12 cellular contexts compared by ENCODE assay signal in genomic region chr19:53057904-53058579, GRCh38. TPM values are rescaled to one million over a fixed set of nuclear protein-coding genes. Genes with fewer than 3 reads are reported as not detected.
DNase-seq lines count a peak whose midpoint lies in the region; ATAC-seq and TF ChIP-seq lines count a peak whose summit lies in the region.
"Had no signal": no experiment of that assay in that cellular context is flagged by ENCODE, and none has a peak within 500 bp of the region (broad histone marks: within the 10 kb centered on the region; RNA-seq: fewer than 3 reads in every experiment).

No MANE protein-coding gene starts in this region.

- H3K9ac ChIP-seq in IMR-90 (ENCODE audit: low read depth, low read length), result no peak overlapping the region
- peak overlapping the region; percentile 32 for H3K9ac ChIP-seq in mesenchymal stem cell (ENCODE audit: low read length)

- no peak overlapping the region for H4K91ac ChIP-seq in IMR-90 (ENCODE audit: insufficient read depth, low read depth, low read length)
- H4K91ac ChIP-seq in mesenchymal stem cell (ENCODE audit: low read length), result no peak overlapping the region

- no peak overlapping the region for H4K5ac ChIP-seq in IMR-90 (ENCODE audit: low read depth, low read length)

- H3K9me1 ChIP-seq in IMR-90 (ENCODE audit: insufficient read depth, low read length), result no peaks in the 10 kb centered on the region

- H2BK12ac ChIP-seq in mesenchymal stem cell (ENCODE audit: low read length in 2 of 2), result no peak overlapping the region

- H3K4me2 ChIP-seq in IMR-90 (ENCODE audit: low read depth, low read length) (peak overlapping the region; percentile 91), mesenchymal stem cell (ENCODE audit: low read length, poor library complexity, severe bottlenecking) (no peak overlapping the region)

- H3K79me1 ChIP-seq in IMR-90 (ENCODE audit: low read depth in 1 of 2, low read length in 2 of 2), result 0 out of 4 replicates have a peak, but pooled peaks cover 0 to 3% of the 10 kb centered on the region in 2 experiments
- H3K79me1 ChIP-seq in mesenchymal stem cell (replicated peaks; ENCODE audit: low read length, poor library complexity, severe bottlenecking), result no peaks in the 10 kb centered on the region

- H3K27me3 ChIP-seq in IMR-90 (ENCODE audit: control insufficient read depth, insufficient read depth, low read length) (no peaks in the 10 kb centered on the region), mesenchymal stem cell (ENCODE audit: control insufficient read depth in 1 of 2, insufficient read depth in 1 of 2, low read length in 2 of 2) (no peaks in the 10 kb centered on the region), ascending aorta (no peaks in the 10 kb centered on the region)
- H3K27me3 ChIP-seq: colonic mucosa had no signal

- TF ChIP-seq POLR2A in IMR-90 (IDR thresholded peaks at IDR 0.05; ENCODE audit: low read depth, low read length), result no peak

- no peak overlapping the region for H3K56ac ChIP-seq in IMR-90 (ENCODE audit: extremely low read depth, insufficient read depth, low read length)

- H4K20me1 ChIP-seq in IMR-90 (ENCODE audit: insufficient read depth, low read length), result no peaks in the 10 kb centered on the region

- H2BK15ac ChIP-seq in IMR-90 (ENCODE audit: low read depth, low read length), result no peak overlapping the region
- no peak overlapping the region for H2BK15ac ChIP-seq in mesenchymal stem cell (ENCODE audit: low read depth, poor library complexity, severe bottlenecking)

- H3K23ac ChIP-seq in IMR-90 (ENCODE audit: low read depth, low read length) (no peak overlapping the region), mesenchymal stem cell (ENCODE audit: low read length in 2 of 2) (no peak overlapping the region)

- dilution Hi-C loops in IMR-90 (cut with HindIII; ENCODE audit: low sequenced_read_pairs, unreplicated experiment), result no loop called here

- no peak overlapping the region for H2BK5ac ChIP-seq in IMR-90 (ENCODE audit: low read depth, low read length, poor library complexity, severe bottlenecking)
- H2BK5ac ChIP-seq in mesenchymal stem cell (ENCODE audit: low read depth, low read length, poor library complexity, severe bottlenecking), result no peak overlapping the region

- peak overlapping the region; percentile 48 for H3K4me3 ChIP-seq in IMR-90 (ENCODE audit: insufficient read depth, low read depth, low read length)
- H3K4me3 ChIP-seq in mesenchymal stem cell (ENCODE audit: insufficient read depth in 1 of 2, low read depth in 1 of 2, low read length in 2 of 2), result peak overlapping the region in 1 of 2 experiments; percentile 58
- H3K4me3 ChIP-seq in ascending aorta, result no peak overlapping the region
- H3K4me3 ChIP-seq: colonic mucosa had no signal

- no peak for TF ChIP-seq RAD21 in IMR-90 (IDR thresholded peaks at IDR 0.05; ENCODE audit: low read length)

- H3K4me1 ChIP-seq in IMR-90 (ENCODE audit: control insufficient read depth, insufficient read depth, low read length) (peaks cover 3% of the 10 kb centered on the region; the same call in 1 of the 2 replicates), mesenchymal stem cell (ENCODE audit: control insufficient read depth, insufficient read depth, low read depth, low read length) (peaks cover 3% of the 10 kb centered on the region), ascending aorta (no peaks in the 10 kb centered on the region)
- H3K4me1 ChIP-seq: colonic mucosa had no signal

- intact Hi-C loops in IMR-90 (cut with micrococcal nuclease), result no loop called here
- intact Hi-C loops in ascending aorta (cut with DNase I), result no loop called here

- H4K8ac ChIP-seq in IMR-90 (ENCODE audit: low read depth in 2 of 2, low read length in 2 of 2) (no peak overlapping the region), mesenchymal stem cell (ENCODE audit: low read length) (no peak overlapping the region)

- H3K4ac ChIP-seq in IMR-90 (ENCODE audit: low read depth, low read length) (no peak overlapping the region), mesenchymal stem cell (ENCODE audit: low read depth in 1 of 2, low read length in 2 of 2) (no peak overlapping the region)

- H2BK120ac ChIP-seq in IMR-90 (ENCODE audit: low read depth, low read length), result no peak overlapping the region
- H2BK120ac ChIP-seq in mesenchymal stem cell (ENCODE audit: low read depth, low read length), result no peak overlapping the region

- CTCF ChIA-PET in IMR-90 (lab: Yijun Ruan, JAX), result no interaction called here

- DNase-seq in AG20443 (ENCODE audit: low spot score) (peak; percentile 30), IMR-90 (no peak), dermis blood vessel endothelial cell (peak; percentile 12), mesenchymal stem cell (no peak), NK-92 (lab: John Stamatoyannopoulos, UW; ENCODE audit: unreplicated experiment) (no peak), AML-193 (lab: John Stamatoyannopoulos, UW) (no peak), ascending aorta (ENCODE audit: low spot score in 2 of 2) (no peak)
- DNase-seq: colonic mucosa, Kasumi-1, stomach had no signal

- H3K27ac ChIP-seq in IMR-90 (ENCODE audit: insufficient read depth, low read length) (no peak overlapping the region), mesenchymal stem cell (ENCODE audit: low read length, poor library complexity, severe bottlenecking) (no peak overlapping the region), ascending aorta (no peak overlapping the region)
- H3K27ac ChIP-seq: colonic mucosa, neutrophil, stomach had no signal

- 0% methylated on average over 10 of the region's 59 CpGs; no CpG with 5 or more reads in 1 of the 2 experiments for WGBS in IMR-90 (ENCODE audit: extremely low coverage in 2 of 2, insufficient read length in 1 of 2), 2 experiments
- WGBS in mesenchymal stem cell, result 25% methylated on average over 57 of the region's 59 CpGs

- no peak overlapping the region for H3K18ac ChIP-seq in IMR-90 (ENCODE audit: low read depth, low read length)
- no peak overlapping the region for H3K18ac ChIP-seq in mesenchymal stem cell (ENCODE audit: low read depth in 1 of 2, low read length in 2 of 2)

- H3K36me3 ChIP-seq in IMR-90 (ENCODE audit: control insufficient read depth, insufficient read depth, low read length) (no peaks in the 10 kb centered on the region), mesenchymal stem cell (ENCODE audit: control insufficient read depth in 1 of 2, insufficient read depth in 2 of 2, low read depth in 1 of 2, low read length in 2 of 2) (no peaks in the 10 kb centered on the region), ascending aorta (peaks cover 0 to 2% of the 10 kb centered on the region in 2 donors)
- H3K36me3 ChIP-seq: colonic mucosa, neutrophil, stomach had no signal

- H2AK5ac ChIP-seq in IMR-90 (ENCODE audit: low read depth, low read length) (no peak overlapping the region), mesenchymal stem cell (ENCODE audit: low read length, severe bottlenecking) (no peak overlapping the region)

- H3K9me3 ChIP-seq in IMR-90 (ENCODE audit: control insufficient read depth, insufficient read depth, low read length), result peaks cover 27% of the 10 kb centered on the region
- peaks cover 31% of the 10 kb centered on the region for H3K9me3 ChIP-seq in mesenchymal stem cell (ENCODE audit: control insufficient read depth, low read length)
- H3K9me3 ChIP-seq in ascending aorta, result peaks cover 43 to 85% of the 10 kb centered on the region in 2 donors
- H3K9me3 ChIP-seq: colonic mucosa had no signal

- H2AFZ ChIP-seq in IMR-90 (replicated peaks; ENCODE audit: low read length, poor library complexity) (peak overlapping the region; percentile 83), mesenchymal stem cell (ENCODE audit: low read depth, low read length) (no peak overlapping the region)

- in situ Hi-C loops in IMR-90 (cut with MboI; ENCODE audit: low sequenced_read_pairs), result no loop called here

- no peak overlapping the region for H3K14ac ChIP-seq in IMR-90 (replicated peaks; ENCODE audit: low read depth, low read length)
- H3K14ac ChIP-seq in mesenchymal stem cell (ENCODE audit: low read length in 2 of 2), result no peak overlapping the region

- peak; percentile 63 for ATAC-seq in IMR-90 (ENCODE audit: low read depth)
- ATAC-seq in GM19035 (IDR thresholded peaks at IDR 0.05; ENCODE audit: unreplicated experiment), result no peak

- no peak for TF ChIP-seq CTCF in IMR-90 (conservative IDR thresholded peaks at IDR 0.05; ENCODE audit: low read depth, low read length)
- no peak for TF ChIP-seq CTCF in ascending aorta (IDR thresholded peaks at IDR 0.05)

- POLR2A ChIA-PET in IMR-90 (lab: Charles Lee; ENCODE audit: unreplicated experiment), result no interaction called here

- no TSS peak for BruUV-seq in IMR-90 (replicated peaks; lab: Mats Ljungman, UMichigan)

- H2AK9ac ChIP-seq in IMR-90 (replicated peaks; ENCODE audit: low read depth, low read length, poor library complexity), result no peak overlapping the region

- H2BK20ac ChIP-seq in IMR-90 (ENCODE audit: low read depth, low read length), result no peak overlapping the region

TF ChIP-seq in IMR-90, 13 proteins besides CTCF, POLR2A, EP300 and RAD21 (continues in another document):
- TF ChIP-seq MXI1 (IDR thresholded peaks at IDR 0.05; ENCODE audit: borderline replicate concordance, low read depth, low read length), result peak; percentile 8; the same call in 1 of the 2 replicates

RNA-seq across cellular contexts. Expression of gene ERVV-2, which starts 13.5 kb away (rescaled TPM):
- total RNA-seq in IMR-90 (2012; rRNA removed), result not detected in 2 replicates
- polyA plus RNA-seq in IMR-90 (2012; rRNA removed), result not detected in 2 replicates
- not detected in 2 replicates for polyA plus RNA-seq in IMR-90 (2012; cell fraction: cytosol; rRNA removed)
- not detected in 2 replicates for polyA plus RNA-seq in IMR-90 (2012; cell fraction: nucleus; rRNA removed; ENCODE audit: low replicate concordance)
- total RNA-seq in dermis blood vessel endothelial cell, result not detected in 2 replicates
- not detected for polyA plus RNA-seq in mesenchymal stem cell (2013, experiment 1 of 2)
- polyA plus RNA-seq in mesenchymal stem cell (2013, experiment 2 of 2), result not detected
- not detected for total RNA-seq in ascending aorta
- total RNA-seq: colonic mucosa, stomach had no signal
- polyA plus RNA-seq: stomach had no signal

RNA-seq across cellular contexts. Expression of gene ERVV-1, which starts 44.3 kb away (rescaled TPM):
- total RNA-seq in IMR-90 (2012; rRNA removed), result not detected in 2 replicates
- not detected in 2 replicates for polyA plus RNA-seq in IMR-90 (2012; rRNA removed)
- not detected in 2 replicates for polyA plus RNA-seq in IMR-90 (2012; cell fraction: cytosol; rRNA removed)
- polyA plus RNA-seq in IMR-90 (2012; cell fraction: nucleus; rRNA removed; ENCODE audit: low replicate concordance), result not detected in 2 replicates
- total RNA-seq in dermis blood vessel endothelial cell, result not detected in 2 replicates
- polyA plus RNA-seq in mesenchymal stem cell (2013, experiment 1 of 2), result not detected
- not detected for polyA plus RNA-seq in mesenchymal stem cell (2013, experiment 2 of 2)
- not detected for total RNA-seq in ascending aorta
- total RNA-seq: colonic mucosa, stomach had no signal
- polyA plus RNA-seq: stomach had no signal

RNA-seq across cellular contexts. Expression of gene ZNF160, which starts 45.2 kb away (rescaled TPM):
- total RNA-seq in IMR-90 (2012; rRNA removed) (26.9 and 30.8 TPM in 2 replicates), dermis blood vessel endothelial cell (25.5 and 29.3 TPM in 2 replicates), ascending aorta (124 TPM)
- polyA plus RNA-seq in IMR-90 (2012; rRNA removed), result 16.4 and 22.6 TPM in 2 replicates
- 4.7 and 7.9 TPM in 2 replicates for polyA plus RNA-seq in IMR-90 (2012; cell fraction: cytosol; rRNA removed)
- polyA plus RNA-seq in IMR-90 (2012; cell fraction: nucleus; rRNA removed; ENCODE audit: low replicate concordance), result 68.6 and 98.0 TPM in 2 replicates
- polyA plus RNA-seq in mesenchymal stem cell (2013, experiment 1 of 2), result 15.7 TPM
- 14.0 TPM for polyA plus RNA-seq in mesenchymal stem cell (2013, experiment 2 of 2)

Comparison
In these comparisons a context has a peak if more than half of its experiments do, and no peak if none do; other contexts are left out.
1. DNase-seq: peak in AG20443 (single experiment) and dermis blood vessel endothelial cell (single experiment); none in IMR-90 (single experiment), mesenchymal stem cell (single experiment), NK-92 (single experiment), AML-193 (0 of 2) and ascending aorta (0 of 2).